Comparison of ENCODE assay signal across 24 cellular contexts in genomic region chr14:97638864-97639263, GRCh38.
DNase-seq lines count a peak whose midpoint lies in the region; ATAC-seq, FAIRE-seq and TF ChIP-seq lines count a peak whose summit lies in the region.
"Had no signal": no experiment of that assay in that cellular context is flagged by ENCODE, and none has a peak within 500 bp of the region (broad histone marks: within the 10 kb centered on the region; RNA-seq: fewer than 3 reads in every experiment).

No MANE protein-coding gene starts in this region.

- peak overlapping the region; percentile 22 for H3K27ac Mint-ChIP-seq in activated naive CD4-positive, alpha-beta T cell treated with anti-CD3 and anti-CD28 coated beads, Interleukin-2, amount 10 ng/mL, durations not matched to agents 7 days and 5 days
- H3K27ac Mint-ChIP-seq in stimulated activated effector memory CD8-positive, alpha-beta T cell treated with anti-CD3 and anti-CD28 coated beads, Interleukin-12 subunit alpha, Interleukin-12 subunit beta, amount 100 ng/mL, for 72 hours, result peak overlapping the region; percentile 32

- no peaks in the 10 kb centered on the region for H3K27me3 ChIP-seq in bronchial epithelial cell (ENCODE audit: control insufficient read depth, insufficient read depth, low read length)
- H3K27me3 ChIP-seq: uterus had no signal

- H3K9me3 ChIP-seq in SK-N-MC (ENCODE audit: low read depth, low read length), result peaks cover 1% of the 10 kb centered on the region; the same call in 1 of the 2 replicates
- H3K9me3 ChIP-seq: mucosa of descending colon, prostate gland, uterus had no signal

- H3K27me3 Mint-ChIP-seq in activated naive CD4-positive, alpha-beta T cell treated with anti-CD3 and anti-CD28 coated beads, Interleukin-2, amount 10 ng/mL, durations not matched to agents 7 days and 5 days, result no peaks in the 10 kb centered on the region

- H3K4me1 Mint-ChIP-seq in activated naive CD4-positive, alpha-beta T cell treated with anti-CD3 and anti-CD28 coated beads, Interleukin-2, amount 10 ng/mL, durations not matched to agents 7 days and 5 days, result peaks cover 61% of the 10 kb centered on the region
- peaks cover 64% of the 10 kb centered on the region for H3K4me1 Mint-ChIP-seq in stimulated activated effector memory CD8-positive, alpha-beta T cell treated with anti-CD3 and anti-CD28 coated beads, Interleukin-12 subunit alpha, Interleukin-12 subunit beta, amount 100 ng/mL, for 72 hours

- ATAC-seq in stimulated activated effector memory CD8-positive, alpha-beta T cell treated with anti-CD3 and anti-CD28 coated beads, Interleukin-12 subunit alpha, Interleukin-12 subunit beta, amount 100 ng/mL, for 72 hours, result peak; percentile 76
- ATAC-seq: esophagus mucosa, left ventricle myocardium superior, mucosa of descending colon had no signal

- H3K9me3 Mint-ChIP-seq in activated naive CD4-positive, alpha-beta T cell treated with anti-CD3 and anti-CD28 coated beads, Interleukin-2, amount 10 ng/mL, durations not matched to agents 7 days and 5 days, result peaks cover 2% of the 10 kb centered on the region
- no peaks in the 10 kb centered on the region for H3K9me3 Mint-ChIP-seq in stimulated activated effector memory CD8-positive, alpha-beta T cell treated with anti-CD3 and anti-CD28 coated beads, Interleukin-12 subunit alpha, Interleukin-12 subunit beta, amount 100 ng/mL, for 72 hours

- H3K36me3 Mint-ChIP-seq in activated naive CD4-positive, alpha-beta T cell treated with anti-CD3 and anti-CD28 coated beads, Interleukin-2, amount 10 ng/mL, durations not matched to agents 7 days and 5 days, result peaks cover 3% of the 10 kb centered on the region
- no peaks in the 10 kb centered on the region for H3K36me3 Mint-ChIP-seq in stimulated activated effector memory CD8-positive, alpha-beta T cell treated with anti-CD3 and anti-CD28 coated beads, Interleukin-12 subunit alpha, Interleukin-12 subunit beta, amount 100 ng/mL, for 72 hours

- DNase-seq in activated naive CD4-positive, alpha-beta T cell treated with anti-CD3 and anti-CD28 coated beads, Interleukin-2, amount 10 ng/mL, durations not matched to agents 7 days and 5 days, result no peak
- DNase-seq in activated naive CD4-positive, alpha-beta T cell (lab: John Stamatoyannopoulos, UW), result no peak
- DNase-seq in SK-N-MC (ENCODE audit: low read depth, low spot score), result no peak
- peak; percentile 37 for DNase-seq in bronchial epithelial cell (ENCODE audit: low read depth)
- no peak for DNase-seq in stimulated activated effector memory CD8-positive, alpha-beta T cell treated with anti-CD3 and anti-CD28 coated beads, Interleukin-12 subunit alpha, Interleukin-12 subunit beta, amount 100 ng/mL, for 72 hours (ENCODE audit: low spot score in 2 of 2)
- no peak for DNase-seq in mucosa of gallbladder (ENCODE audit: low spot score)
- no peak for DNase-seq in Kasumi-1 (lab: John Stamatoyannopoulos, UW)
- DNase-seq: activated gamma-delta T cell treated with Interleukin-2 at 50 U/mL for 16 hours; DMS153; effector CD8-positive, alpha-beta T cell; GDM1; HCEC 1CT; left ventricle myocardium superior; MM.1S; mucosa of descending colon; NCI-H1436; NCI-H2171; NCI-H524 treated with DMSO at 0.1 percent for 48 hours; uterus had no signal

- H3K4me3 ChIP-seq in SK-N-MC, result peak overlapping the region; percentile 54
- no peak overlapping the region for H3K4me3 ChIP-seq in bronchial epithelial cell (ENCODE audit: low read depth, low read length)
- H3K4me3 ChIP-seq: hepatocyte, mucosa of descending colon, prostate gland, uterus had no signal

- peak overlapping the region; percentile 41 for H3K9ac ChIP-seq in SK-N-MC (ENCODE audit: insufficient read length)

- CTCF ChIA-PET in activated naive CD4-positive, alpha-beta T cell treated with anti-CD3 and anti-CD28 coated beads, Interleukin-2, amount 10 ng/mL, durations not matched to agents 7 days and 5 days (lab: Charles Lee), result interaction anchor here (0.7 kb wide), 1 partner anchor 701 kb away, joined by 3 read pairs; no protein-coding TSS in a partner anchor

- H3K27ac ChIP-seq in SK-N-MC, result peak overlapping the region; percentile 97
- H3K27ac ChIP-seq: hepatocyte, prostate gland, uterus, VCaP had no signal

- no peak overlapping the region for H3K4me3 Mint-ChIP-seq in activated naive CD4-positive, alpha-beta T cell treated with anti-CD3 and anti-CD28 coated beads, Interleukin-2, amount 10 ng/mL, durations not matched to agents 7 days and 5 days
- peak overlapping the region; percentile 2 for H3K4me3 Mint-ChIP-seq in stimulated activated effector memory CD8-positive, alpha-beta T cell treated with anti-CD3 and anti-CD28 coated beads, Interleukin-12 subunit alpha, Interleukin-12 subunit beta, amount 100 ng/mL, for 72 hours

- no peak for TF ChIP-seq CTCF in bronchial epithelial cell (IDR thresholded peaks at IDR 0.05; ENCODE audit: insufficient read depth, low read length, severe bottlenecking)

- FAIRE-seq in bronchial epithelial cell (lab: Jason Lieb, UNC), result no peak
- FAIRE-seq: frontal cortex had no signal

- H3K36me3 ChIP-seq in SK-N-MC (ENCODE audit: insufficient read depth, low read length) (no peaks in the 10 kb centered on the region), bronchial epithelial cell (ENCODE audit: control insufficient read depth, insufficient read depth, low read length) (no peaks in the 10 kb centered on the region)
- H3K36me3 ChIP-seq: prostate gland, uterus had no signal
